Comparison of ENCODE assay signal across 8 cellular contexts in the genomic region with DNA sequence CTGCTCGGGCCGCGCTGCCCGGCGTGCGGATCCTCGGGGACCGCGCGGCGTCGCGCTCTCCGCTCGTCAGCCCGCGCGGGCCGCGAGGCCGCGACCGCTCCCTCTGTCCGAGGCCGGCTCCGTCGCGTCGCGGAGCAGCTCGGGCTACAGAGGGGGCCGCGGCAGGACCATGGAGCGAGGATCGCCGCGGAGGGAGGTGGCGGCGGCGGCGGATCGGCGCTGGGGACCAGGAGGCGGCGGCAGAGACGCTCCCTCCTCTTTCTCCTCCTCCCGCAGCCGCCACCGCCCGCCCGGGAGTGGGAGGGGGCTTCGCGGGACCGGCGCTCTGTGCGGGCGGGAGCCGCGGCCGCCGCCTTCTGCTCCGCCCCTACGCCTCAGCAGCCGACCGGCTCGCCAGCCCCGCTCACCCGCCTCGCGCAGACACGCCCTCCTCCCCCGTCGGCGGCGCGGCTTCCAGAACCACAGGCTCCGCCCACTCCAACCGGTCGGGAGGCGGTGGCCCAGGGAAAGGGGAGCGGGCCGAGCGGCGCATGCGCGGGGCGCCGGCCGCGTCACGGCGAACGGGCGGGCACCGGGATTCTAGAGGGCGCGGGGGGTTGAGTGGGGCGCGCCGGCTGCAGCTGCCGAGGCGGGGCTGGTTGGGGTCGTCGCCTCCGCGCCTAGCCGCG. TPM values are rescaled to one million over a fixed set of nuclear protein-coding genes. Genes with fewer than 3 reads are reported as not detected.
DNase-seq lines count a peak whose midpoint lies in the region; ATAC-seq lines count a peak whose summit lies in the region.

A gene with protein sequence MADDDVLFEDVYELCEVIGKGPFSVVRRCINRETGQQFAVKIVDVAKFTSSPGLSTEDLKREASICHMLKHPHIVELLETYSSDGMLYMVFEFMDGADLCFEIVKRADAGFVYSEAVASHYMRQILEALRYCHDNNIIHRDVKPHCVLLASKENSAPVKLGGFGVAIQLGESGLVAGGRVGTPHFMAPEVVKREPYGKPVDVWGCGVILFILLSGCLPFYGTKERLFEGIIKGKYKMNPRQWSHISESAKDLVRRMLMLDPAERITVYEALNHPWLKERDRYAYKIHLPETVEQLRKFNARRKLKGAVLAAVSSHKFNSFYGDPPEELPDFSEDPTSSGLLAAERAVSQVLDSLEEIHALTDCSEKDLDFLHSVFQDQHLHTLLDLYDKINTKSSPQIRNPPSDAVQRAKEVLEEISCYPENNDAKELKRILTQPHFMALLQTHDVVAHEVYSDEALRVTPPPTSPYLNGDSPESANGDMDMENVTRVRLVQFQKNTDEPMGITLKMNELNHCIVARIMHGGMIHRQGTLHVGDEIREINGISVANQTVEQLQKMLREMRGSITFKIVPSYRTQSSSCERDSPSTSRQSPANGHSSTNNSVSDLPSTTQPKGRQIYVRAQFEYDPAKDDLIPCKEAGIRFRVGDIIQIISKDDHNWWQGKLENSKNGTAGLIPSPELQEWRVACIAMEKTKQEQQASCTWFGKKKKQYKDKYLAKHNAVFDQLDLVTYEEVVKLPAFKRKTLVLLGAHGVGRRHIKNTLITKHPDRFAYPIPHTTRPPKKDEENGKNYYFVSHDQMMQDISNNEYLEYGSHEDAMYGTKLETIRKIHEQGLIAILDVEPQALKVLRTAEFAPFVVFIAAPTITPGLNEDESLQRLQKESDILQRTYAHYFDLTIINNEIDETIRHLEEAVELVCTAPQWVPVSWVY (minus strand): TSS at position 298 of the 668 bp plus-strand sequence. CDS start 566 bp downstream, outside the sequence.

- H3K36me3 ChIP-seq in effector memory CD4-positive, alpha-beta T cell (ENCODE audit: control insufficient read depth, insufficient read depth, low read length) = no peaks in the 10 kb centered on the region
- H3K36me3 ChIP-seq in mesenchymal stem cell (ENCODE audit: control insufficient read depth in 1 of 2, insufficient read depth in 2 of 2, low read depth in 1 of 2, low read length in 2 of 2) = no peaks in the 10 kb centered on the region

- H2BK15ac ChIP-seq in mesenchymal stem cell (ENCODE audit: low read depth, poor library complexity, severe bottlenecking) = no peak within 1 kb of the TSS

- no peak within 1 kb of the TSS for H4K8ac ChIP-seq in mesenchymal stem cell (ENCODE audit: low read length)

- peak within 1 kb of the TSS; percentile 49 for H2BK120ac ChIP-seq in mesenchymal stem cell (ENCODE audit: low read depth, low read length)

- no peaks in the 10 kb centered on the region for H3K79me1 ChIP-seq in mesenchymal stem cell (replicated peaks; ENCODE audit: low read length, poor library complexity, severe bottlenecking)

- H3K4me1 ChIP-seq in effector memory CD4-positive, alpha-beta T cell (ENCODE audit: control insufficient read depth, insufficient read depth, low read length, poor library complexity, severe bottlenecking) = peaks cover 12% of the 10 kb centered on the region
- H3K4me1 ChIP-seq in mesenchymal stem cell (ENCODE audit: control insufficient read depth, insufficient read depth, low read depth, low read length) = no peaks in the 10 kb centered on the region

- no peak within 1 kb of the TSS for H2BK12ac ChIP-seq in mesenchymal stem cell (ENCODE audit: low read length in 2 of 2)

- no peaks in the 10 kb centered on the region for H3K27me3 ChIP-seq in effector memory CD4-positive, alpha-beta T cell (replicated peaks; ENCODE audit: control insufficient read depth, insufficient read depth, low read length, poor library complexity, severe bottlenecking)
- peaks cover 0 to 14% of the 10 kb centered on the region in 2 experiments for H3K27me3 ChIP-seq in mesenchymal stem cell (ENCODE audit: control insufficient read depth in 1 of 2, insufficient read depth in 1 of 2, low read length in 2 of 2)

- peak within 1 kb of the TSS; percentile 66 for H2BK5ac ChIP-seq in mesenchymal stem cell (ENCODE audit: low read depth, low read length, poor library complexity, severe bottlenecking)

- H3K4ac ChIP-seq in mesenchymal stem cell (ENCODE audit: low read depth in 1 of 2, low read length in 2 of 2) = peak within 1 kb of the TSS; percentile 28 to 64

- H3K18ac ChIP-seq in mesenchymal stem cell (ENCODE audit: low read depth in 1 of 2, low read length in 2 of 2) = peak within 1 kb of the TSS; percentile 54 to 90

- no peak within 1 kb of the TSS for H2AK5ac ChIP-seq in mesenchymal stem cell (ENCODE audit: low read length, severe bottlenecking)

- H3K9me3 ChIP-seq in effector memory CD4-positive, alpha-beta T cell (ENCODE audit: control insufficient read depth, low read length) = no peaks in the 10 kb centered on the region
- no peaks in the 10 kb centered on the region for H3K9me3 ChIP-seq in mesenchymal stem cell (ENCODE audit: control insufficient read depth, low read length)

- WGBS in mesenchymal stem cell = 0% methylated on average over 32 of the region's 108 CpGs

- DNase-seq in COLO829 (ENCODE audit: low spot score) (peak; percentile 69), HUDEP-2 (lab: John Stamatoyannopoulos, UW; ENCODE audit: unreplicated experiment in 76 of 76) (peak in 74 of 76 experiments; percentile 2 to 89 (median 77)), NOMO-1 treated with DMSO at 0.1 percent for 48 hours (lab: John Stamatoyannopoulos, UW; ENCODE audit: unreplicated experiment) (peak; percentile 74), mesenchymal stem cell (peak; percentile 87)
- DNase-seq in activated CD8-positive, alpha-beta memory T cell treated with anti-CD3 and anti-CD28 coated beads for 4 hours (ENCODE audit: low read depth in 2 of 2) = peak; percentile 76 to 82
- peak; percentile 87 to 90 (median 88) for DNase-seq in effector memory CD4-positive, alpha-beta T cell
- DNase-seq in stimulated activated CD8-positive, alpha-beta memory T cell treated with anti-CD3 and anti-CD28 coated beads, Interleukin-12 subunit alpha, Interleukin-12 subunit beta, amount 100 ng/mL, for 1 hour (ENCODE audit: low read depth) = peak; percentile 78

- H3K4me3 ChIP-seq in effector memory CD4-positive, alpha-beta T cell (ENCODE audit: insufficient read depth, low read depth, low read length, poor library complexity, severe bottlenecking) = peak within 1 kb of the TSS; percentile 78
- peak within 1 kb of the TSS; percentile 83 to 87 for H3K4me3 ChIP-seq in mesenchymal stem cell (ENCODE audit: insufficient read depth in 1 of 2, low read depth in 1 of 2, low read length in 2 of 2)

- H2AFZ ChIP-seq in mesenchymal stem cell (ENCODE audit: low read depth, low read length) = no peak within 1 kb of the TSS

- H4K91ac ChIP-seq in mesenchymal stem cell (ENCODE audit: low read length) = peak within 1 kb of the TSS; percentile 27

- H3K9ac ChIP-seq in mesenchymal stem cell (ENCODE audit: low read length) = peak within 1 kb of the TSS; percentile 85

- H3K4me2 ChIP-seq in mesenchymal stem cell (ENCODE audit: low read length, poor library complexity, severe bottlenecking) = peak within 1 kb of the TSS; percentile 75

- H3K23ac ChIP-seq in mesenchymal stem cell (ENCODE audit: low read length in 2 of 2) = no peak within 1 kb of the TSS

- peak within 1 kb of the TSS in 1 of 2 experiments; percentile 84 for H3K14ac ChIP-seq in mesenchymal stem cell (ENCODE audit: low read length in 2 of 2)

- peak; percentile 82 for ATAC-seq in GM21390 (IDR thresholded peaks at IDR 0.05; ENCODE audit: unreplicated experiment)

- peak within 1 kb of the TSS; percentile 67 for H3K27ac ChIP-seq in effector memory CD4-positive, alpha-beta T cell (ENCODE audit: insufficient read depth, low read length, poor library complexity, severe bottlenecking)
- H3K27ac ChIP-seq in mesenchymal stem cell (ENCODE audit: low read length, poor library complexity, severe bottlenecking) = peak within 1 kb of the TSS; percentile 85

RNA-seq across cellular contexts. Expression of the gene that starts here (rescaled TPM):
- 24.6 TPM for polyA plus RNA-seq in mesenchymal stem cell (2013, experiment 1 of 2)
- 26.1 TPM for polyA plus RNA-seq in mesenchymal stem cell (2013, experiment 2 of 2)

Comparison
In these comparisons a context has a peak if more than half of its experiments do, and no peak if none do; other contexts are left out.
1. Peak in every context shown above with its lines: DNase-seq, ATAC-seq, H3K4me3 ChIP-seq and H3K27ac ChIP-seq.